In the genomic region with DNA sequence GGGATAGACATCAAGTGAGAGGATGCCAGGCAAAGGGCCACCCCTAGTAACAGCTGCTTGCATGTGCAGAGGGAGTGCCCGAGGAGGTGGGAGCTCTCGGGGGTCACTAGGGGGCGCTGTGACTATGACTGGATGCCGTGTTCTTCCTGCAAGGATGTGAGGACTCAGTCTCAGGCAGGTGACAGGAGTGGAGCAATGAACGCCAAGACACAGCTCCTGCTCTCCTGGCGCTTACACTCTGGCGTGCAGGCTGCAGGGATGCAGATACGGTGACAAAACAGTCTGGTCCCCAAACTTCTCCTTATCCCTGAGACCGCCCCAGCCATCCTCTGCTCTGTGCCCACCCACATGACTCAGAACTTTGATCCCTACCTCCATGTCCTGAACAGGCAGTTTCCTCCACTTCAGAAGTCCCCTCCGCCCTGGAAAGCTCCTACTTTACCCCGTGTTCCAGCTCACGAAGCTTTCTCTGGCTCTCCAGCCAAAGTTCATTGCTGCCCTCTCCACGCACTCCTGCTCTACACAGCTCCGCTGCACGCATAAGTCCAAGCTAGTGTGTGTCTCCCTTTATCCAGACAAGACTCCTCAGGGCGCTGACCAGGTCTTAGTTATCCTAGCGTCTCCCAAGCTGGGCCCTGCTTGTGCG, we compare ENCODE assay signal across 8 cellular contexts. TPM values are rescaled to one million over a fixed set of nuclear protein-coding genes. Genes with fewer than 3 reads are reported as not detected.
DNase-seq lines count a peak whose midpoint lies in the region; FAIRE-seq and TF ChIP-seq lines count a peak whose summit lies in the region.

No MANE protein-coding gene starts in this region.

- no peaks in the 10 kb centered on the region for H3K36me3 ChIP-seq in liver (ENCODE audit: control insufficient read depth in 4 of 4, insufficient read depth in 3 of 4, low read depth in 1 of 4, low read length in 3 of 4)

- DNase-seq in COLO668 (lab: John Stamatoyannopoulos, UW; ENCODE audit: unreplicated experiment) (peak; percentile 83), H54 (ENCODE audit: insufficient read length, low spot score) (peak; percentile 85), NCI-H345 treated with DMSO at 0.1 percent for 48 hours (lab: John Stamatoyannopoulos, UW; ENCODE audit: unreplicated experiment) (peak; percentile 35), cerebellum (ENCODE audit: low spot score) (peak; percentile 62), cortex of kidney (lab: John Stamatoyannopoulos, UW) (no peak)
- peak; percentile 84 to 86 for DNase-seq in activated CD4-positive, alpha-beta T cell treated with anti-CD3 and anti-CD28 coated beads for 24 hours (ENCODE audit: low read depth in 2 of 2)
- DNase-seq in stimulated activated CD4-positive, alpha-beta T cell treated with anti-CD3 and anti-CD28 coated beads, TNF-alpha, amount 100 ng/mL, for 1 hour (ENCODE audit: low read depth in 3 of 3, low spot score in 1 of 3): peak; percentile 49 to 77 (median 65)

- no peak for TF ChIP-seq POLR2A in H54 (IDR thresholded peaks at IDR 0.05; ENCODE audit: low read depth, low read length)

- 34% methylated on average over 18 of the region's 18 CpGs for WGBS in liver

- H3K4me3 ChIP-seq in liver (ENCODE audit: low read depth in 1 of 3, low read length in 3 of 3): no peak overlapping the region

- peak; percentile 57 to 72 for TF ChIP-seq RAD21 in liver (IDR thresholded peaks at IDR 0.05)

- TF ChIP-seq CTCF in liver (IDR thresholded peaks at IDR 0.05; ENCODE audit: low read depth, low read length, missing input control): peak; percentile 69

- peak; percentile 43 for FAIRE-seq in H54 (lab: Jason Lieb, UNC)

- no peak overlapping the region for H3K9ac ChIP-seq in liver (ENCODE audit: low read depth in 1 of 2, low read length in 2 of 2)

- no peak overlapping the region for H3K27ac ChIP-seq in liver (ENCODE audit: low read depth in 1 of 2, low read length in 2 of 2)

- no peaks in the 10 kb centered on the region for H3K27me3 ChIP-seq in liver (ENCODE audit: control insufficient read depth in 4 of 4, insufficient read depth in 4 of 4, low read length in 3 of 4)

- H3K4me1 ChIP-seq in liver (ENCODE audit: control insufficient read depth in 4 of 4, insufficient read depth in 4 of 4, low read length in 3 of 4): peaks cover 0 to 11% (median 3%) of the 10 kb centered on the region in 4 donors

- H3K9me3 ChIP-seq in liver (ENCODE audit: control insufficient read depth in 4 of 4, low read length in 3 of 4): no peaks in the 10 kb centered on the region

TF ChIP-seq in liver, 16 proteins besides CTCF, POLR2A, EP300 and RAD21:
- no peak for TF ChIP-seq HNF4A (conservative IDR thresholded peaks at IDR 0.05)
- peak in 1 of 2 donors; percentile 27 for TF ChIP-seq RXRA (IDR thresholded peaks at IDR 0.05)

RNA-seq across cellular contexts. Expression of gene RHOV, which starts 14.7 kb away (rescaled TPM):
- total RNA-seq in cerebellum (4.3 TPM), liver (under 1 TPM in 1 of 2 donors, not detected in 1; 0.05 TPM)
- polyA plus RNA-seq in liver: not detected

RNA-seq across cellular contexts. Expression of gene SPINT1, which starts 15.5 kb away (rescaled TPM):
- 7.7 TPM for total RNA-seq in cerebellum
- total RNA-seq in liver: 1 to 10 TPM; 1.2 to 2.6 TPM
- polyA plus RNA-seq in liver: 1 to 10 TPM; 1.6 to 2.2 TPM

RNA-seq across cellular contexts. Expression of gene PPP1R14D, which starts 30.8 kb away (rescaled TPM):
- total RNA-seq in cerebellum (not detected), liver (not detected)
- polyA plus RNA-seq in liver: not detected

RNA-seq across cellular contexts. Expression of gene VPS18, which starts 34.9 kb away (rescaled TPM):
- 19.0 TPM for total RNA-seq in cerebellum
- total RNA-seq in liver: 10 to 100 TPM in 1 of 2 donors, 1 to 10 TPM in 1; 9.8 to 15.3 TPM
- polyA plus RNA-seq in liver: 10 to 100 TPM in 1 of 2 donors, 1 to 10 TPM in 1; 3.4 to 10.8 TPM

RNA-seq across cellular contexts. Expression of gene DNAJC17, which starts 52.1 kb away (rescaled TPM):
- 15.3 TPM for total RNA-seq in cerebellum
- 10 to 100 TPM in 1 of 2 donors, 1 to 10 TPM in 1; 10.0 to 13.8 TPM for total RNA-seq in liver
- polyA plus RNA-seq in liver: 10 to 100 TPM; 25.9 to 32.5 TPM
